In the genomic region with DNA sequence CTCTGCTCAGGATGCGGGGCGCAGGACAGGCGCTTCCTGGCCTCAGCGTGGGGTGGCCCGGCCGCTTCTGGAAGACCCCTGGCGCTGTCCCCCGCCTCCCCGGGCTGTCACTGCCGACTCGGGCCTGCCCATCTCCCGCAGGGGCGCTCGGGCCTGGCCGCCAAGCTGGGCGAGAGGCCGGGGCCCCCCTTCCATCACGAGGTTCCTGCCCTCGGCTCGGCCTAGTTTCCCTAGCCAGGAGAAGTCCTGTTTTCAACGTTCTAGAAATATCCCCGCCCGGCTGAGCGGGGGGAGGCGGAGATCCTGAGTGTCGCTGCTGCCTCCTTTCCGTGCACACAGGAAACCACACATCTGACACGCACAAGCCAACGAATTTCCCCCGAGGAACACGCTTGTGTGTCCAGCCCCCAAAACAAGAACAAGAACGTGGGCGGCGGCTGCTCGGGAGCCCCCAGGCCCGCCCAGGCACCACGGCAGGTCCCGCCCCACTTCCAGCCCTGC, we compare ENCODE assay signal across 9 cellular contexts. TPM values are rescaled to one million over a fixed set of nuclear protein-coding genes. Genes with fewer than 3 reads are reported as not detected.
A peak's percentile ranks its signal among the peaks of the same experiment; 100 is the strongest.
DNase-seq lines count a peak whose midpoint lies in the region; ATAC-seq and TF ChIP-seq lines count a peak whose summit lies in the region.
"Had no signal": no experiment of that assay in that cellular context is flagged by ENCODE, and none has a peak within 500 bp of the region (broad histone marks: within the 10 kb centered on the region; RNA-seq: fewer than 3 reads in every experiment).

No MANE protein-coding gene starts in this region.

- ATAC-seq in effector memory CD8-positive, alpha-beta T cell (replicated peaks) = peak; percentile 86
- ATAC-seq in HG03432 (IDR thresholded peaks at IDR 0.05; ENCODE audit: unreplicated experiment) (no peak), HG03439 (IDR thresholded peaks at IDR 0.05; ENCODE audit: unreplicated experiment) (no peak)

- intact Hi-C loops in activated CD4-positive, alpha-beta T cell treated with anti-CD3 and anti-CD28 coated beads, Interleukin-2, amount 10 ng/mL, durations not matched to agents 24 days and 14 days (cut with micrococcal nuclease) = no loop called here

- H3K4me1 Mint-ChIP-seq in activated CD4-positive, alpha-beta T cell treated with anti-CD3 and anti-CD28 coated beads, Interleukin-2, amount 10 ng/mL, durations not matched to agents 24 days and 14 days = no peaks in the 10 kb centered on the region
- H3K4me1 Mint-ChIP-seq in effector memory CD8-positive, alpha-beta T cell (ENCODE audit: low read depth in 2 of 2) = peaks cover 3 to 7% of the 10 kb centered on the region in 2 donors

- no peaks in the 10 kb centered on the region for H3K36me3 Mint-ChIP-seq in activated CD4-positive, alpha-beta T cell treated with anti-CD3 and anti-CD28 coated beads, Interleukin-2, amount 10 ng/mL, durations not matched to agents 24 days and 14 days (ENCODE audit: low read depth)
- peaks cover 3% of the 10 kb centered on the region for H3K36me3 Mint-ChIP-seq in effector memory CD8-positive, alpha-beta T cell (ENCODE audit: insufficient read depth)

- peaks cover 9% of the 10 kb centered on the region for H3K9me3 Mint-ChIP-seq in activated CD4-positive, alpha-beta T cell treated with anti-CD3 and anti-CD28 coated beads, Interleukin-2, amount 10 ng/mL, durations not matched to agents 24 days and 14 days
- H3K9me3 Mint-ChIP-seq in effector memory CD8-positive, alpha-beta T cell = no peaks in the 10 kb centered on the region

- H3K4me3 Mint-ChIP-seq in activated CD4-positive, alpha-beta T cell treated with anti-CD3 and anti-CD28 coated beads, Interleukin-2, amount 10 ng/mL, durations not matched to agents 24 days and 14 days = peak overlapping the region; percentile 76
- H3K4me3 Mint-ChIP-seq in effector memory CD8-positive, alpha-beta T cell = peak overlapping the region; percentile 74 to 75

- in situ Hi-C loops in GM13977 (cut with MboI; ENCODE audit: low pct_unique_long_range_greater_than_20kb, low sequenced_read_pairs, unreplicated experiment) = no loop called here

- H3K27ac Mint-ChIP-seq in activated CD4-positive, alpha-beta T cell treated with anti-CD3 and anti-CD28 coated beads, Interleukin-2, amount 10 ng/mL, durations not matched to agents 24 days and 14 days = no peak overlapping the region
- no peak overlapping the region for H3K27ac Mint-ChIP-seq in effector memory CD8-positive, alpha-beta T cell

- TF ChIP-seq CTCF in GM13977 (IDR thresholded peaks at IDR 0.05; ENCODE audit: extremely low read depth, insufficient read depth, missing control alignments) = no peak

- DNase-seq in GM13977 (ENCODE audit: low spot score) (peak; percentile 67), kidney glomerular epithelial cell (lab: John Stamatoyannopoulos, UW) (no peak), NCI-H2107 treated with DMSO at 0.1 percent for 48 hours (lab: John Stamatoyannopoulos, UW; ENCODE audit: unreplicated experiment) (no peak)
- DNase-seq in activated CD4-positive, alpha-beta T cell treated with anti-CD3 and anti-CD28 coated beads, Interleukin-2, amount 10 ng/mL, durations not matched to agents 24 days and 14 days = peak; percentile 73
- peak; percentile 23 to 34 (median 31) for DNase-seq in effector memory CD8-positive, alpha-beta T cell
- peak; percentile 17 for DNase-seq in stimulated activated CD4-positive, alpha-beta T cell treated with anti-CD3 and anti-CD28 coated beads, Interleukin-2, amount 100 ng/mL, for 4 hours (ENCODE audit: low read depth)
- DNase-seq: Karpas-422 had no signal

- H3K27me3 Mint-ChIP-seq in activated CD4-positive, alpha-beta T cell treated with anti-CD3 and anti-CD28 coated beads, Interleukin-2, amount 10 ng/mL, durations not matched to agents 24 days and 14 days = peaks cover 40% of the 10 kb centered on the region
- H3K27me3 Mint-ChIP-seq in effector memory CD8-positive, alpha-beta T cell = peaks cover 20 to 23% of the 10 kb centered on the region in 2 donors

RNA-seq across cellular contexts. Expression of a gene that starts 33.7 kb away (rescaled TPM):
- total RNA-seq in activated CD4-positive, alpha-beta T cell treated with anti-CD3 and anti-CD28 coated beads, Interleukin-2, amount 10 ng/mL, durations not matched to agents 24 days and 14 days = 42.2 and 44.4 TPM in 2 replicates

RNA-seq across cellular contexts. Expression of a gene that starts 52.7 kb away (rescaled TPM):
- total RNA-seq in activated CD4-positive, alpha-beta T cell treated with anti-CD3 and anti-CD28 coated beads, Interleukin-2, amount 10 ng/mL, durations not matched to agents 24 days and 14 days = not detected in 2 replicates

Comparison
In these comparisons a context has a peak if more than half of its experiments do, and no peak if none do; other contexts are left out.
1. DNase-seq: peak in GM13977 (single experiment), activated CD4-positive, alpha-beta T cell treated with anti-CD3 and anti-CD28 coated beads, Interleukin-2, amount 10 ng/mL, durations not matched to agents 24 days and 14 days (single experiment), effector memory CD8-positive, alpha-beta T cell (3 of 3) and stimulated activated CD4-positive, alpha-beta T cell treated with anti-CD3 and anti-CD28 coated beads, Interleukin-2, amount 100 ng/mL, for 4 hours (single experiment); none in kidney glomerular epithelial cell (single experiment) and NCI-H2107 treated with DMSO at 0.1 percent for 48 hours (single experiment).